In genomic region chr2:189783927-189784867, GRCh38 we compare ENCODE assay signal across 8 cellular contexts. TPM values are rescaled to one million over a fixed set of nuclear protein-coding genes. Genes with fewer than 3 reads are reported as not detected.
DNase-seq lines count a peak whose midpoint lies in the region; ATAC-seq and TF ChIP-seq lines count a peak whose summit lies in the region.

TSS of gene ORMDL1 (minus strand) at chr2:189784339. CDS start at chr2:189782595, 1,744 bp downstream.
TSS of gene PMS1 (plus strand) at chr2:189784450. CDS start at chr2:189791810, 7,360 bp downstream.

- peak; percentile 89 for DNase-seq in AG04450 (ENCODE audit: low read depth, low spot score)
- DNase-seq in NCI-H2196 treated with DMSO at 0.1 percent for 48 hours (lab: John Stamatoyannopoulos, UW; ENCODE audit: unreplicated experiment), result peak; percentile 88
- DNase-seq in T47D (ENCODE audit: low read depth in 1 of 2, low spot score in 1 of 2), result peak; percentile 87 to 95

- H3K27me3 ChIP-seq in AG04450 (ENCODE audit: control insufficient read depth, insufficient read depth, low read length) (no peaks in the 10 kb centered on the region), iPS-18a (ENCODE audit: control insufficient read depth, insufficient read depth, low read length) (no peaks in the 10 kb centered on the region), skeletal muscle satellite cell (ENCODE audit: control insufficient read depth, insufficient read depth, low read length) (no peaks in the 10 kb centered on the region)

- peak within 1 kb of the TSS; percentile 95 for H3K27ac ChIP-seq in AG04450 (ENCODE audit: low read depth, low read length)
- peak within 1 kb of the TSS; percentile 88 for H3K27ac ChIP-seq in VCaP
- H3K27ac ChIP-seq in iPS-18a (ENCODE audit: low read length), result peak within 1 kb of the TSS; percentile 91

- in situ Hi-C loops in T47D (cut with HindIII; ENCODE audit: low pct_unique_long_range_greater_than_20kb, low sequenced_read_pairs), result no loop called here

- peak within 1 kb of the TSS; percentile 88 for H3K4me2 ChIP-seq in skeletal muscle satellite cell (ENCODE audit: low read length)

- no peak for TF ChIP-seq CTCF in AG04450 (IDR thresholded peaks at IDR 0.05; ENCODE audit: low read depth, low read length)
- TF ChIP-seq CTCF in VCaP (conservative IDR thresholded peaks at IDR 0.05), result no peak

- CTCF ChIA-PET in AG04450 (lab: Charles Lee), result interaction anchor here (0.9 to 1.6 kb wide), 2 partner anchors 14 to 22 kb away, joined by 3 to 4 read pairs; partner anchors contain the start of gene OSGEPL1

- H3K36me3 ChIP-seq in iPS-18a (ENCODE audit: control insufficient read depth, low read depth, low read length) (peaks cover 26% of the 10 kb centered on the region), skeletal muscle satellite cell (ENCODE audit: insufficient read depth, low read length) (peaks cover 22% of the 10 kb centered on the region)

- ATAC-seq in GM18907 (IDR thresholded peaks at IDR 0.05; ENCODE audit: unreplicated experiment) (peak; percentile 97), HG03139 (IDR thresholded peaks at IDR 0.05; ENCODE audit: unreplicated experiment) (peak; percentile 92)

- peak within 1 kb of the TSS; percentile 65 for H3K4me3 ChIP-seq in AG04450 (ENCODE audit: low read depth, low read length)
- H3K4me3 ChIP-seq in iPS-18a (ENCODE audit: low read length), result peak within 1 kb of the TSS; percentile 86
- H3K4me3 ChIP-seq in skeletal muscle satellite cell (ENCODE audit: low read length), result peak within 1 kb of the TSS; percentile 92

- peaks cover 4% of the 10 kb centered on the region for H3K4me1 ChIP-seq in iPS-18a (ENCODE audit: control insufficient read depth, low read depth, low read length)
- H3K4me1 ChIP-seq in skeletal muscle satellite cell (ENCODE audit: control insufficient read depth, insufficient read depth, low read length), result peaks cover 14% of the 10 kb centered on the region

- POLR2A ChIA-PET in AG04450 (lab: Yijun Ruan, JAX), result interaction anchor here (0.6 to 1.5 kb wide), 2 partner anchors 22 to 99 kb away, joined by 4 to 7 read pairs; partner anchors contain the start of gene OSGEPL1

- no peaks in the 10 kb centered on the region for H3K9me3 ChIP-seq in AG04450 (ENCODE audit: control insufficient read depth, insufficient read depth, low read length)
- no peaks in the 10 kb centered on the region for H3K9me3 ChIP-seq in iPS-18a (ENCODE audit: control insufficient read depth, low read depth, low read length)
- no peaks in the 10 kb centered on the region for H3K9me3 ChIP-seq in skeletal muscle satellite cell (replicated peaks; ENCODE audit: low read length)

- H3K9ac ChIP-seq in iPS-18a (ENCODE audit: low read length) (peak within 1 kb of the TSS; percentile 93), skeletal muscle satellite cell (ENCODE audit: low read depth, low read length) (peak within 1 kb of the TSS; percentile 92)

RNA-seq across cellular contexts. Expression of gene ORMDL1, which starts in this region (rescaled TPM):
- polyA plus RNA-seq in AG04450 (2011; rRNA removed), result 73.0 and 92.8 TPM in 2 replicates
- polyA minus RNA-seq in AG04450 (2011; rRNA and poly(A)+ RNA removed), result 12.8 and 22.6 TPM in 2 replicates
- 50.4 and 52.2 TPM in 2 replicates for total RNA-seq in skeletal muscle satellite cell (2012; rRNA removed)

RNA-seq across cellular contexts. Expression of gene PMS1, which starts in this region (rescaled TPM):
- polyA plus RNA-seq in AG04450 (2011; rRNA removed), result 11.0 and 16.3 TPM in 2 replicates
- polyA minus RNA-seq in AG04450 (2011; rRNA and poly(A)+ RNA removed), result 15.3 and 33.6 TPM in 2 replicates
- total RNA-seq in skeletal muscle satellite cell (2012; rRNA removed), result 23.1 and 26.4 TPM in 2 replicates

Comparison
In these comparisons a context has a peak if more than half of its experiments do, and no peak if none do; other contexts are left out.
1. Peak in every context shown above with its lines: DNase-seq, ATAC-seq, H3K4me3 ChIP-seq and H3K27ac ChIP-seq.